16 cellular contexts compared by ENCODE assay signal in the genomic region with DNA sequence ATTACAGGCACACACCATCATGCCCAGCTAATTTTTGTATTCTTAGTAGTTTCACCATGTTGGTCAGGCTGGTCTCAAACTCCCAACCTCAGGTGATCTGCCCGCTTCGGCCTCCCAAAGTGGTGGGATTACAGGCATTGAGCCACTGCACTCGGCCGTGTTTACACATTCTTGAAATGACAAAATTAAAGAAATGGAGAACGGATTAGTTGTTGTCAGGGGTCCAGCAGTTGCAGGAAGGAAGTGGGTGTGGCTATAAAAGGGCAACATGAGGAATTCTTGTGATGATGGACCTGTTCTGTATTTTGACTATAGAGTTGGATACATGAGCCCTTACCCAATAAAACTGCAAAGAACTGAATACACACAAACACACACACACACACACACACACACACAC. TPM values are rescaled to one million over a fixed set of nuclear protein-coding genes. Genes with fewer than 3 reads are reported as not detected.
DNase-seq lines count a peak whose midpoint lies in the region; ATAC-seq and TF ChIP-seq lines count a peak whose summit lies in the region.
"Had no signal": no experiment of that assay in that cellular context is flagged by ENCODE, and none has a peak within 500 bp of the region (broad histone marks: within the 10 kb centered on the region; RNA-seq: fewer than 3 reads in every experiment).

No MANE protein-coding gene starts in this region.

- H3K36me3 Mint-ChIP-seq in activated CD8-positive, alpha-beta T cell treated with anti-CD3 and anti-CD28 coated beads, Interleukin-2, amount 10 ng/mL, durations not matched to agents 7 days and 5 days (ENCODE audit: low read depth) = peaks cover 26% of the 10 kb centered on the region

- H3K9me3 Mint-ChIP-seq in activated CD8-positive, alpha-beta T cell treated with anti-CD3 and anti-CD28 coated beads, Interleukin-2, amount 10 ng/mL, durations not matched to agents 7 days and 5 days (ENCODE audit: insufficient read depth) = no peaks in the 10 kb centered on the region
- H3K9me3 Mint-ChIP-seq: activated naive CD4-positive, alpha-beta T cell treated with anti-CD3 and anti-CD28 coated beads, Interleukin-2, amount 50 U/mL, for 72 hours; stimulated activated naive B cell treated with anti-CD40 and anti-IgM and Interleukin-4, amounts not matched to agents 10 μg/mL and 1 μg/mL and 100 μg/mL, for 72 hours had no signal

- POLR2A ChIA-PET in activated CD8-positive, alpha-beta T cell treated with anti-CD3 and anti-CD28 coated beads, Interleukin-2, amount 10 ng/mL, durations not matched to agents 7 days and 5 days (lab: Charles Lee) = no interaction called here

- H3K4me1 Mint-ChIP-seq in activated CD8-positive, alpha-beta T cell treated with anti-CD3 and anti-CD28 coated beads, Interleukin-2, amount 10 ng/mL, durations not matched to agents 7 days and 5 days (ENCODE audit: low read depth) = peaks cover 16% of the 10 kb centered on the region

- CTCF ChIA-PET in activated CD8-positive, alpha-beta T cell treated with anti-CD3 and anti-CD28 coated beads, Interleukin-2, amount 10 ng/mL, durations not matched to agents 7 days and 5 days (lab: Charles Lee) = no interaction called here

- no peak for ATAC-seq in activated CD8-positive, alpha-beta T cell treated with anti-CD3 and anti-CD28 coated beads, Interleukin-2, amount 10 ng/mL, durations not matched to agents 7 days and 5 days
- ATAC-seq in left lobe of liver (peak; percentile 20), HG02981 (IDR thresholded peaks at IDR 0.05; ENCODE audit: unreplicated experiment) (no peak), GM21381 (IDR thresholded peaks at IDR 0.05; ENCODE audit: unreplicated experiment) (no peak)
- ATAC-seq: activated naive CD4-positive, alpha-beta T cell treated with anti-CD3 and anti-CD28 coated beads, Interleukin-2, amount 50 U/mL, for 72 hours; heart left ventricle; pancreas; stimulated activated naive B cell treated with anti-CD40 and anti-IgM and Interleukin-4, amounts not matched to agents 10 μg/mL and 1 μg/mL and 100 μg/mL, for 72 hours had no signal

- H3K4me3 Mint-ChIP-seq in activated CD8-positive, alpha-beta T cell treated with anti-CD3 and anti-CD28 coated beads, Interleukin-2, amount 10 ng/mL, durations not matched to agents 7 days and 5 days = no peak overlapping the region
- H3K4me3 Mint-ChIP-seq: stimulated activated naive B cell treated with anti-CD40 and anti-IgM and Interleukin-4, amounts not matched to agents 10 μg/mL and 1 μg/mL and 100 μg/mL, for 72 hours had no signal

- TF ChIP-seq CTCF in AG09319 (IDR thresholded peaks at IDR 0.05; ENCODE audit: low read depth, low read length) = no peak

- H3K27me3 Mint-ChIP-seq in activated CD8-positive, alpha-beta T cell treated with anti-CD3 and anti-CD28 coated beads, Interleukin-2, amount 10 ng/mL, durations not matched to agents 7 days and 5 days (ENCODE audit: low read depth) = no peaks in the 10 kb centered on the region
- H3K27me3 Mint-ChIP-seq: stimulated activated naive B cell treated with anti-CD40 and anti-IgM and Interleukin-4, amounts not matched to agents 10 μg/mL and 1 μg/mL and 100 μg/mL, for 72 hours had no signal

- H3K27ac Mint-ChIP-seq in activated CD8-positive, alpha-beta T cell treated with anti-CD3 and anti-CD28 coated beads, Interleukin-2, amount 10 ng/mL, durations not matched to agents 7 days and 5 days = peak overlapping the region; percentile 30
- H3K27ac Mint-ChIP-seq: activated naive CD4-positive, alpha-beta T cell treated with anti-CD3 and anti-CD28 coated beads, Interleukin-2, amount 50 U/mL, for 72 hours; stimulated activated naive B cell treated with anti-CD40 and anti-IgM and Interleukin-4, amounts not matched to agents 10 μg/mL and 1 μg/mL and 100 μg/mL, for 72 hours had no signal

- DNase-seq in AG09319 (ENCODE audit: extremely low read depth, low read depth) (peak; percentile 16), EL (peak; percentile 20), left lobe of liver (ENCODE audit: low spot score) (no peak), NCI-H128 (lab: John Stamatoyannopoulos, UW; ENCODE audit: unreplicated experiment) (no peak), DMS 273 treated with DMSO at 0.1 percent for 48 hours (lab: John Stamatoyannopoulos, UW) (no peak)
- DNase-seq in activated CD8-positive, alpha-beta T cell treated with anti-CD3 and anti-CD28 coated beads, Interleukin-2, amount 10 ng/mL, durations not matched to agents 7 days and 5 days = no peak
- DNase-seq: dorsolateral prefrontal cortex; heart left ventricle; NCI-H1105; NCI-H82; pancreas; SJCRH30; stimulated activated naive B cell treated with anti-CD40 and anti-IgM and Interleukin-4, amounts not matched to agents 10 μg/mL and 1 μg/mL and 100 μg/mL, for 72 hours had no signal

RNA-seq across cellular contexts. Expression of a gene that starts 17.3 kb away (rescaled TPM):
- total RNA-seq in activated CD8-positive, alpha-beta T cell treated with anti-CD3 and anti-CD28 coated beads, Interleukin-2, amount 10 ng/mL, durations not matched to agents 7 days and 5 days = 10 to 100 TPM; 47.2 to 51.9 TPM
- total RNA-seq in left lobe of liver = 17.0 TPM

RNA-seq across cellular contexts. Expression of a gene that starts 28.0 kb away (rescaled TPM):
- total RNA-seq in activated CD8-positive, alpha-beta T cell treated with anti-CD3 and anti-CD28 coated beads, Interleukin-2, amount 10 ng/mL, durations not matched to agents 7 days and 5 days = 10 to 100 TPM; 15.0 to 15.3 TPM
- 22.9 TPM for total RNA-seq in left lobe of liver

RNA-seq across cellular contexts. Expression of a gene that starts 29.0 kb away (rescaled TPM):
- total RNA-seq in activated CD8-positive, alpha-beta T cell treated with anti-CD3 and anti-CD28 coated beads, Interleukin-2, amount 10 ng/mL, durations not matched to agents 7 days and 5 days = 10 to 100 TPM; 10.7 to 10.8 TPM
- 2.6 TPM for total RNA-seq in left lobe of liver

Comparison
In these comparisons a context has a peak if more than half of its experiments do, and no peak if none do; other contexts are left out.
1. DNase-seq: peak in AG09319 (single experiment) and EL (single experiment); none in activated CD8-positive, alpha-beta T cell treated with anti-CD3 and anti-CD28 coated beads, Interleukin-2, amount 10 ng/mL, durations not matched to agents 7 days and 5 days (single experiment), left lobe of liver (single experiment), NCI-H128 (single experiment) and DMS 273 treated with DMSO at 0.1 percent for 48 hours (single experiment).